In the genomic region with DNA sequence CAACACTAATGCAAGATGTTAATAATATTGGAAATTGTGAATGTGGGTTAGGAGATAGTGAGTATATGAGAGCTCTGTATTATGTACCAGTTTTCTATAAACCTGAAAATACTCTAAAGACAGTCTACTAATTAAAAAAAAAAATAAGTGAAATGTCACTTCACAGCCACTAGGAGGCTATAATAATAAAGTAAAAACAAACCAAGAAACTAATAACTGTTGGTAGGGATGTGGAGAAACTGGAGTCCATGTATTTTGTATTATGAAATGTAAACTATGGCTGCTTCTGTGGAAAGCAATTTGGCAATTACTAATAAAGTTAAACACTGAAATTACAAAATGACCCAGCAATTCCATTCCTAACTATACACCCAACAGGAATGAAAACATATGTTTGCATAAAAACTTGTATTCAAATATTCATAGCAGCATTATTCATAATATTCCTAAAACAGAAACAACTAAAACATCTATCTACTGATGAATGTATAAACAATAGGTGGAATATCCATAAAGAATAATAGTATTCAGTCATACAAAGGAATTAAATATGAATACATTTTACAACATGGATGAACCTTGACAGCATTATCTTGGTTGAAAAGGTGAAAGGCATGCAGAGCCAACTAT, we compare ENCODE assay signal across 11 cellular contexts. TPM values are rescaled to one million over a fixed set of nuclear protein-coding genes. Genes with fewer than 3 reads are reported as not detected.
DNase-seq lines count a peak whose midpoint lies in the region; ATAC-seq and TF ChIP-seq lines count a peak whose summit lies in the region.
"Had no signal": no experiment of that assay in that cellular context is flagged by ENCODE, and none has a peak within 500 bp of the region (broad histone marks: within the 10 kb centered on the region; RNA-seq: fewer than 3 reads in every experiment).

No MANE protein-coding gene starts in this region.

- H3K27ac Mint-ChIP-seq in mesothelial cell of epicardium, result no peak overlapping the region
- no peak overlapping the region for H3K27ac Mint-ChIP-seq in stimulated activated effector memory CD8-positive, alpha-beta T cell treated with anti-CD3 and anti-CD28 coated beads, Interleukin-12 subunit alpha, Interleukin-12 subunit beta, amount 100 ng/mL, for 72 hours

- intact Hi-C loops in adrenal gland (cut with DNase I), result no loop called here

- no peak for TF ChIP-seq POLR2A in adrenal gland (IDR thresholded peaks at IDR 0.05)

- H3F3A ChIP-seq in SK-N-SH (replicated peaks; ENCODE audit: insufficient read depth), result no peaks in the 10 kb centered on the region

- H3K36me3 ChIP-seq in SK-N-SH (replicated peaks in 1 of 2; ENCODE audit: control insufficient read depth in 1 of 2, insufficient read depth in 2 of 2, low read length in 1 of 2) (no peaks in the 10 kb centered on the region), adrenal gland (replicated peaks in 1 of 2) (no peaks in the 10 kb centered on the region)

- no peaks in the 10 kb centered on the region for H3K9me3 ChIP-seq in SK-N-SH
- H3K9me3 ChIP-seq in adrenal gland (replicated peaks in 1 of 3), result no peaks in the 10 kb centered on the region
- H3K9me3 ChIP-seq: tibial nerve had no signal

- H3K4me2 ChIP-seq in SK-N-SH, result no peak overlapping the region

- TF ChIP-seq CTCF in SK-N-SH (IDR thresholded peaks at IDR 0.05) (peak; percentile 63), mesothelial cell of epicardium (IDR thresholded peaks at IDR 0.05; ENCODE audit: unreplicated experiment) (peak; percentile 74), adrenal gland (IDR thresholded peaks at IDR 0.05) (peak in 2 of 6 experiments; percentile 26 to 35)

- POLR2A ChIA-PET in SK-N-SH (lab: Yijun Ruan, JAX), result no interaction called here

- peak; percentile 22; the same call in 1 of the 2 replicates for TF ChIP-seq RAD21 in SK-N-SH (IDR thresholded peaks at IDR 0.05; ENCODE audit: low read length)

- H3K4me3 ChIP-seq in SK-N-SH (ENCODE audit: low read depth in 2 of 2, low read length in 1 of 2) (no peak overlapping the region), adrenal gland (no peak overlapping the region)
- H3K4me3 ChIP-seq: tibial nerve had no signal

- CTCF ChIA-PET in SK-N-SH (lab: Yijun Ruan, JAX), result no interaction called here

- H4K20me1 ChIP-seq in SK-N-SH (ENCODE audit: insufficient read depth), result no peaks in the 10 kb centered on the region

- H3K9me2 ChIP-seq in SK-N-SH, result no peaks in the 10 kb centered on the region

- no peak overlapping the region for H2AFZ ChIP-seq in SK-N-SH (ENCODE audit: low read depth)

- H3K27ac ChIP-seq in SK-N-SH (ENCODE audit: low read depth in 2 of 2, low read length in 1 of 2) (no peak overlapping the region), adrenal gland (no peak overlapping the region)
- H3K27ac ChIP-seq: tibial nerve had no signal

- H3K4me1 Mint-ChIP-seq in mesothelial cell of epicardium, result peaks cover 20% of the 10 kb centered on the region
- no peaks in the 10 kb centered on the region for H3K4me1 Mint-ChIP-seq in stimulated activated effector memory CD8-positive, alpha-beta T cell treated with anti-CD3 and anti-CD28 coated beads, Interleukin-12 subunit alpha, Interleukin-12 subunit beta, amount 100 ng/mL, for 72 hours

- H3K27me3 Mint-ChIP-seq in mesothelial cell of epicardium (ENCODE audit: low read depth), result no peaks in the 10 kb centered on the region

- H3K9ac ChIP-seq in SK-N-SH, result no peak overlapping the region

- H3K4me1 ChIP-seq in SK-N-SH (ENCODE audit: control insufficient read depth in 1 of 2, insufficient read depth in 2 of 2, low read depth in 1 of 2, low read length in 1 of 2) (no peaks in the 10 kb centered on the region), adrenal gland (replicated peaks in 1 of 2) (no peaks in the 10 kb centered on the region)
- H3K4me1 ChIP-seq: tibial nerve had no signal

- peak; percentile 11 for DNase-seq in SK-N-SH
- DNase-seq in mesothelial cell of epicardium (ENCODE audit: low spot score in 2 of 2, unreplicated experiment in 2 of 2), result no peak
- DNase-seq in adrenal gland, result no peak
- DNase-seq in stimulated activated effector memory CD8-positive, alpha-beta T cell treated with anti-CD3 and anti-CD28 coated beads, Interleukin-12 subunit alpha, Interleukin-12 subunit beta, amount 100 ng/mL, for 72 hours (ENCODE audit: low spot score in 2 of 2), result no peak
- DNase-seq: NCI-H1417; stimulated activated CD4-positive, alpha-beta T cell treated with anti-CD3 and anti-CD28 coated beads, Interleukin-1b, Interleukin-23, amount 100 ng/mL, for 48 hours had no signal

- H3K9me3 Mint-ChIP-seq in mesothelial cell of epicardium, result peaks cover 4% of the 10 kb centered on the region
- H3K9me3 Mint-ChIP-seq in stimulated activated effector memory CD8-positive, alpha-beta T cell treated with anti-CD3 and anti-CD28 coated beads, Interleukin-12 subunit alpha, Interleukin-12 subunit beta, amount 100 ng/mL, for 72 hours, result peaks cover 7% of the 10 kb centered on the region

- no peak overlapping the region for H3K4me3 Mint-ChIP-seq in mesothelial cell of epicardium
- no peak overlapping the region for H3K4me3 Mint-ChIP-seq in stimulated activated effector memory CD8-positive, alpha-beta T cell treated with anti-CD3 and anti-CD28 coated beads, Interleukin-12 subunit alpha, Interleukin-12 subunit beta, amount 100 ng/mL, for 72 hours

- H3K79me2 ChIP-seq in SK-N-SH (ENCODE audit: insufficient read depth), result no peaks in the 10 kb centered on the region

- no peaks in the 10 kb centered on the region for H3K36me3 Mint-ChIP-seq in mesothelial cell of epicardium
- H3K36me3 Mint-ChIP-seq in stimulated activated effector memory CD8-positive, alpha-beta T cell treated with anti-CD3 and anti-CD28 coated beads, Interleukin-12 subunit alpha, Interleukin-12 subunit beta, amount 100 ng/mL, for 72 hours, result no peaks in the 10 kb centered on the region

- peak; percentile 76 for ATAC-seq in GM18502 (IDR thresholded peaks at IDR 0.05; ENCODE audit: poor library complexity, unreplicated experiment)
- peak; percentile 54 for ATAC-seq in HG02798 (IDR thresholded peaks at IDR 0.05; ENCODE audit: poor library complexity, unreplicated experiment)
- no peak for ATAC-seq in HG03460 (IDR thresholded peaks at IDR 0.05; ENCODE audit: unreplicated experiment)
- no peak for ATAC-seq in stimulated activated effector memory CD8-positive, alpha-beta T cell treated with anti-CD3 and anti-CD28 coated beads, Interleukin-12 subunit alpha, Interleukin-12 subunit beta, amount 100 ng/mL, for 72 hours

- H3K27me3 ChIP-seq in SK-N-SH (ENCODE audit: insufficient read depth), result no peaks in the 10 kb centered on the region
- no peaks in the 10 kb centered on the region for H3K27me3 ChIP-seq in adrenal gland
- H3K27me3 ChIP-seq: tibial nerve had no signal

- no peak for TF ChIP-seq EP300 in SK-N-SH (IDR thresholded peaks at IDR 0.05; ENCODE audit: borderline replicate concordance in 1 of 2, low read depth in 1 of 2, low read length in 1 of 2)

TF ChIP-seq in SK-N-SH, 30 proteins besides CTCF, POLR2A, EP300 and RAD21 (continues in another document):
- no peak for TF ChIP-seq CHD2 (IDR thresholded peaks at IDR 0.05; ENCODE audit: low read length, partially characterized antibody)
- TF ChIP-seq, protein P1, sequence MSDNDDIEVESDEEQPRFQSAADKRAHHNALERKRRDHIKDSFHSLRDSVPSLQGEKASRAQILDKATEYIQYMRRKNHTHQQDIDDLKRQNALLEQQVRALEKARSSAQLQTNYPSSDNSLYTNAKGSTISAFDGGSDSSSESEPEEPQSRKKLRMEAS (IDR thresholded peaks at IDR 0.05; ENCODE audit: low read depth), result no peak
- TF ChIP-seq, protein P2, sequence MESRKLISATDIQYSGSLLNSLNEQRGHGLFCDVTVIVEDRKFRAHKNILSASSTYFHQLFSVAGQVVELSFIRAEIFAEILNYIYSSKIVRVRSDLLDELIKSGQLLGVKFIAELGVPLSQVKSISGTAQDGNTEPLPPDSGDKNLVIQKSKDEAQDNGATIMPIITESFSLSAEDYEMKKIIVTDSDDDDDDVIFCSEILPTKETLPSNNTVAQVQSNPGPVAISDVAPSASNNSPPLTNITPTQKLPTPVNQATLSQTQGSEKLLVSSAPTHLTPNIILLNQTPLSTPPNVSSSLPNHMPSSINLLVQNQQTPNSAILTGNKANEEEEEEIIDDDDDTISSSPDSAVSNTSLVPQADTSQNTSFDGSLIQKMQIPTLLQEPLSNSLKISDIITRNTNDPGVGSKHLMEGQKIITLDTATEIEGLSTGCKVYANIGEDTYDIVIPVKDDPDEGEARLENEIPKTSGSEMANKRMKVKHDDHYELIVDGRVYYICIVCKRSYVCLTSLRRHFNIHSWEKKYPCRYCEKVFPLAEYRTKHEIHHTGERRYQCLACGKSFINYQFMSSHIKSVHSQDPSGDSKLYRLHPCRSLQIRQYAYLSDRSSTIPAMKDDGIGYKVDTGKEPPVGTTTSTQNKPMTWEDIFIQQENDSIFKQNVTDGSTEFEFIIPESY (IDR thresholded peaks at IDR 0.05; ENCODE audit: borderline replicate concordance, low read depth), result no peak
- no peak for TF ChIP-seq FOSL2 (IDR thresholded peaks at IDR 0.05; ENCODE audit: borderline replicate concordance, low read depth)
- no peak for TF ChIP-seq RFX5 (IDR thresholded peaks at IDR 0.05; ENCODE audit: low read length)
- no peak for TF ChIP-seq RCOR1 (IDR thresholded peaks at IDR 0.05; ENCODE audit: low read length)
- no peak for TF ChIP-seq RXRA (IDR thresholded peaks at IDR 0.05; ENCODE audit: borderline replicate concordance, low read depth)
- TF ChIP-seq POLR2AphosphoS5 (IDR thresholded peaks at IDR 0.05; ENCODE audit: low read depth, low read length), result no peak
- TF ChIP-seq, protein P3, sequence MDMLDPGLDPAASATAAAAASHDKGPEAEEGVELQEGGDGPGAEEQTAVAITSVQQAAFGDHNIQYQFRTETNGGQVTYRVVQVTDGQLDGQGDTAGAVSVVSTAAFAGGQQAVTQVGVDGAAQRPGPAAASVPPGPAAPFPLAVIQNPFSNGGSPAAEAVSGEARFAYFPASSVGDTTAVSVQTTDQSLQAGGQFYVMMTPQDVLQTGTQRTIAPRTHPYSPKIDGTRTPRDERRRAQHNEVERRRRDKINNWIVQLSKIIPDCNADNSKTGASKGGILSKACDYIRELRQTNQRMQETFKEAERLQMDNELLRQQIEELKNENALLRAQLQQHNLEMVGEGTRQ (IDR thresholded peaks at IDR 0.05; ENCODE audit: borderline replicate concordance, low read depth, low read length), result no peak
- no peak for TF ChIP-seq JUND (IDR thresholded peaks at IDR 0.05)

RNA-seq across cellular contexts. Expression of a gene that starts 36.2 kb away (rescaled TPM):
- not detected in 2 replicates for polyA plus RNA-seq in SK-N-SH (2012; rRNA removed)
- not detected in 2 replicates for polyA plus RNA-seq in SK-N-SH (2012; cell fraction: cytosol; rRNA removed)
- not detected in 2 replicates for polyA plus RNA-seq in SK-N-SH (2012; cell fraction: nucleus; rRNA removed)
- total RNA-seq in mesothelial cell of epicardium, result 3.0 to 3.9 TPM (median 3.1 TPM) in 3 replicates
- total RNA-seq in adrenal gland, result 1 to 10 TPM in 2 of 8 donors, under 1 TPM in 1, not detected in 5; 0.87 to 2.2 (median 2.0) TPM
- polyA plus RNA-seq in adrenal gland, result under 1 TPM; 0.13 to 0.61 (median 0.16) TPM
- total RNA-seq: T-helper 2 cell treated with Interferon-gamma antibody and Interleukin-4, amounts not matched to agents 100 ng/mL and 5 ng/mL, for 36 hours had no signal

Comparison
In these comparisons a context has a peak if more than half of its experiments do, and no peak if none do; other contexts are left out.
1. ATAC-seq: peak in GM18502 (single experiment) and HG02798 (single experiment); none in HG03460 (single experiment) and stimulated activated effector memory CD8-positive, alpha-beta T cell treated with anti-CD3 and anti-CD28 coated beads, Interleukin-12 subunit alpha, Interleukin-12 subunit beta, amount 100 ng/mL, for 72 hours (single experiment).